ENCODE assay signal across 29 cellular contexts in genomic region chr11:6721343-6721742, GRCh38. TPM values are rescaled to one million over a fixed set of nuclear protein-coding genes. Genes with fewer than 3 reads are reported as not detected.
DNase-seq lines count a peak whose midpoint lies in the region; ATAC-seq lines count a peak whose summit lies in the region.
"Had no signal": no experiment of that assay in that cellular context is flagged by ENCODE, and none has a peak within 500 bp of the region (broad histone marks: within the 10 kb centered on the region; RNA-seq: fewer than 3 reads in every experiment).

No MANE protein-coding gene starts in this region.

- no peak overlapping the region for H3K4me3 ChIP-seq in CD4-positive, alpha-beta memory T cell (ENCODE audit: low read length in 2 of 2)
- H3K4me3 ChIP-seq: BLaER1 treated with 17β-estradiol and CSF1 and Interleukin-3, amounts not matched to agents 10 nM and 100 nM; body of pancreas; left lung; suprapubic skin; uterus had no signal

- H3K27ac Mint-ChIP-seq in activated CD4-positive, alpha-beta T cell treated with anti-CD3 and anti-CD28 coated beads, Interleukin-2, amount 10 ng/mL, durations not matched to agents 24 days and 14 days = peak overlapping the region; percentile 57
- H3K27ac Mint-ChIP-seq in CD4-positive, alpha-beta memory T cell = peak overlapping the region; percentile 68 to 93 (median 72)
- peak overlapping the region; percentile 33 for H3K27ac Mint-ChIP-seq in activated CD4-positive, alpha-beta memory T cell treated with anti-CD3 and anti-CD28 coated beads, Interleukin-2, amount 10 ng/mL, durations not matched to agents 7 days and 5 days
- peak overlapping the region; percentile 46 to 97 (median 83) for H3K27ac Mint-ChIP-seq in naive thymus-derived CD8-positive, alpha-beta T cell
- H3K27ac Mint-ChIP-seq: mesothelial cell of epicardium had no signal

- H3K9me3 ChIP-seq in CD4-positive, alpha-beta memory T cell (ENCODE audit: control insufficient read depth in 1 of 2, low read length in 2 of 2) = no peaks in the 10 kb centered on the region
- H3K9me3 ChIP-seq: body of pancreas, left lung, suprapubic skin, uterus had no signal

- H3K9me3 Mint-ChIP-seq in activated CD4-positive, alpha-beta T cell treated with anti-CD3 and anti-CD28 coated beads, Interleukin-2, amount 10 ng/mL, durations not matched to agents 24 days and 14 days = peaks cover 40% of the 10 kb centered on the region
- H3K9me3 Mint-ChIP-seq in CD4-positive, alpha-beta memory T cell = peaks cover 0 to 17% (median 2%) of the 10 kb centered on the region in 8 donors
- H3K9me3 Mint-ChIP-seq in activated CD4-positive, alpha-beta memory T cell treated with anti-CD3 and anti-CD28 coated beads, Interleukin-2, amount 10 ng/mL, durations not matched to agents 7 days and 5 days = peaks cover 15% of the 10 kb centered on the region
- H3K9me3 Mint-ChIP-seq in naive thymus-derived CD8-positive, alpha-beta T cell = peaks cover 0 to 80% (median 30%) of the 10 kb centered on the region in 9 donors
- H3K9me3 Mint-ChIP-seq: mesothelial cell of epicardium had no signal

- H3K4me1 Mint-ChIP-seq in activated CD4-positive, alpha-beta T cell treated with anti-CD3 and anti-CD28 coated beads, Interleukin-2, amount 10 ng/mL, durations not matched to agents 24 days and 14 days = peaks cover 26% of the 10 kb centered on the region
- peaks cover 62 to 94% (median 82%) of the 10 kb centered on the region in 4 donors for H3K4me1 Mint-ChIP-seq in CD4-positive, alpha-beta memory T cell
- H3K4me1 Mint-ChIP-seq in activated CD4-positive, alpha-beta memory T cell treated with anti-CD3 and anti-CD28 coated beads, Interleukin-2, amount 10 ng/mL, durations not matched to agents 7 days and 5 days = peaks cover 57% of the 10 kb centered on the region
- H3K4me1 Mint-ChIP-seq in naive thymus-derived CD8-positive, alpha-beta T cell = peaks cover 29 to 87% (median 75%) of the 10 kb centered on the region in 4 donors
- H3K4me1 Mint-ChIP-seq: mesothelial cell of epicardium had no signal

- CTCF ChIA-PET in CD4-positive, alpha-beta memory T cell (lab: Charles Lee; ENCODE audit: partially characterized antibody) = interaction anchor here (1.0 to 7.5 kb wide), 8 partner anchors 8 to 37 kb away, joined by 3 to 63 read pairs (median 6); no protein-coding TSS in a partner anchor
- CTCF ChIA-PET in activated CD4-positive, alpha-beta memory T cell treated with anti-CD3 and anti-CD28 coated beads, Interleukin-2, amount 10 ng/mL, durations not matched to agents 7 days and 5 days (lab: Charles Lee) = interaction anchor here (1.4 to 4.0 kb wide), 7 partner anchors 8 to 91 kb away, joined by 4 to 24 read pairs (median 4); no protein-coding TSS in a partner anchor

- POLR2A ChIA-PET in CD4-positive, alpha-beta memory T cell (lab: Charles Lee; ENCODE audit: partially characterized antibody) = interaction anchor here (0.9 to 3.5 kb wide), 5 partner anchors 12 to 110 kb away, joined by 3 to 16 read pairs (median 5); partner anchors contain the start of gene TAF10
- POLR2A ChIA-PET in activated CD4-positive, alpha-beta memory T cell treated with anti-CD3 and anti-CD28 coated beads, Interleukin-2, amount 10 ng/mL, durations not matched to agents 7 days and 5 days (lab: Charles Lee) = interaction anchor here (1.3 kb wide), 1 partner anchor 12 kb away, joined by 3 read pairs; no protein-coding TSS in a partner anchor
- POLR2A ChIA-PET in naive thymus-derived CD8-positive, alpha-beta T cell (lab: Charles Lee) = interaction anchor here (1.1 to 2.7 kb wide), 5 partner anchors 8 to 38 kb away, joined by 3 to 15 read pairs (median 4); partner anchors contain the start of gene MRPL17

- ATAC-seq in naive thymus-derived CD8-positive, alpha-beta T cell = no peak
- no peak for ATAC-seq in HG03095 (IDR thresholded peaks at IDR 0.05; ENCODE audit: unreplicated experiment)
- ATAC-seq: body of pancreas, esophagus mucosa, left lung, Right ventricle myocardium inferior had no signal

- no peak for DNase-seq in activated CD4-positive, alpha-beta T cell treated with anti-CD3 and anti-CD28 coated beads, Interleukin-2, amount 10 ng/mL, durations not matched to agents 24 days and 14 days
- no peak for DNase-seq in activated CD4-positive, alpha-beta T cell treated with anti-CD3 and anti-CD28 coated beads, Interleukin-2, amount 50 U/mL, for 1 hour
- no peak for DNase-seq in CD4-positive, alpha-beta memory T cell
- DNase-seq in activated CD4-positive, alpha-beta memory T cell treated with anti-CD3 and anti-CD28 coated beads, Interleukin-2, amount 10 ng/mL, durations not matched to agents 7 days and 5 days = no peak
- DNase-seq in naive thymus-derived CD8-positive, alpha-beta T cell = no peak
- DNase-seq in HT-29 (ENCODE audit: low spot score) (no peak), SK-N-DZ (ENCODE audit: low spot score) (no peak)
- DNase-seq: activated CD4-positive, alpha-beta T cell treated with anti-CD3 and anti-CD28 coated beads for 48 hours; body of pancreas; DMS153; effector CD4-positive, alpha-beta T cell; foreskin melanocyte; GF-D8; HCEC 1CT; left lung; NCI-H1694 treated with DMSO at 0.1 percent for 48 hours; NCI-H2171 treated with DMSO at 0.1 percent for 48 hours; NCI-H748 treated with DMSO at 0.1 percent for 48 hours; OCI-M1; posterior cingulate gyrus; stimulated activated CD8-positive, alpha-beta memory T cell treated with anti-CD3 and anti-CD28 coated beads, Interleukin-4, amount 100 ng/mL, for 48 hours; uterus had no signal

- H3K36me3 Mint-ChIP-seq in activated CD4-positive, alpha-beta T cell treated with anti-CD3 and anti-CD28 coated beads, Interleukin-2, amount 10 ng/mL, durations not matched to agents 24 days and 14 days (ENCODE audit: low read depth) = peaks cover 83% of the 10 kb centered on the region
- H3K36me3 Mint-ChIP-seq in CD4-positive, alpha-beta memory T cell = peaks cover 76 to 81% of the 10 kb centered on the region in 2 donors
- peaks cover 99% of the 10 kb centered on the region for H3K36me3 Mint-ChIP-seq in activated CD4-positive, alpha-beta memory T cell treated with anti-CD3 and anti-CD28 coated beads, Interleukin-2, amount 10 ng/mL, durations not matched to agents 7 days and 5 days (ENCODE audit: low read depth)
- H3K36me3 Mint-ChIP-seq in naive thymus-derived CD8-positive, alpha-beta T cell = peaks cover 50 to 81% (median 71%) of the 10 kb centered on the region in 3 donors
- H3K36me3 Mint-ChIP-seq: mesothelial cell of epicardium had no signal

- H3K4me3 Mint-ChIP-seq in activated CD4-positive, alpha-beta T cell treated with anti-CD3 and anti-CD28 coated beads, Interleukin-2, amount 10 ng/mL, durations not matched to agents 24 days and 14 days = no peak overlapping the region
- peak overlapping the region in 7 of 8 donors; percentile 39 to 84 (median 59) for H3K4me3 Mint-ChIP-seq in CD4-positive, alpha-beta memory T cell
- no peak overlapping the region for H3K4me3 Mint-ChIP-seq in activated CD4-positive, alpha-beta memory T cell treated with anti-CD3 and anti-CD28 coated beads, Interleukin-2, amount 10 ng/mL, durations not matched to agents 7 days and 5 days
- peak overlapping the region in 9 of 10 donors; percentile 7 to 68 (median 54) for H3K4me3 Mint-ChIP-seq in naive thymus-derived CD8-positive, alpha-beta T cell
- H3K4me3 Mint-ChIP-seq: mesothelial cell of epicardium had no signal

- no peaks in the 10 kb centered on the region for H3K27me3 Mint-ChIP-seq in activated CD4-positive, alpha-beta T cell treated with anti-CD3 and anti-CD28 coated beads, Interleukin-2, amount 10 ng/mL, durations not matched to agents 24 days and 14 days
- no peaks in the 10 kb centered on the region for H3K27me3 Mint-ChIP-seq in CD4-positive, alpha-beta memory T cell
- H3K27me3 Mint-ChIP-seq in activated CD4-positive, alpha-beta memory T cell treated with anti-CD3 and anti-CD28 coated beads, Interleukin-2, amount 10 ng/mL, durations not matched to agents 7 days and 5 days = no peaks in the 10 kb centered on the region
- H3K27me3 Mint-ChIP-seq in naive thymus-derived CD8-positive, alpha-beta T cell = no peaks in the 10 kb centered on the region

- H3K4me1 ChIP-seq in CD4-positive, alpha-beta memory T cell (ENCODE audit: insufficient read depth, low read length) = peaks cover 90% of the 10 kb centered on the region
- H3K4me1 ChIP-seq: body of pancreas, suprapubic skin, uterus had no signal

- intact Hi-C loops in activated CD4-positive, alpha-beta T cell treated with anti-CD3 and anti-CD28 coated beads, Interleukin-2, amount 10 ng/mL, durations not matched to agents 24 days and 14 days (cut with micrococcal nuclease) = no loop called here
- intact Hi-C loops in CD4-positive, alpha-beta memory T cell (cut with micrococcal nuclease) = no loop called here

- peak overlapping the region; percentile 10 for H3K27ac ChIP-seq in CD4-positive, alpha-beta memory T cell (ENCODE audit: low read depth, low read length)
- H3K27ac ChIP-seq: BLaER1 treated with 17β-estradiol and CSF1 and Interleukin-3, amounts not matched to agents 10 nM and 100 nM; body of pancreas; suprapubic skin; uterus had no signal

- no peaks in the 10 kb centered on the region for H3K27me3 ChIP-seq in CD4-positive, alpha-beta memory T cell (ENCODE audit: insufficient read depth, low read length)
- H3K27me3 ChIP-seq: BLaER1 treated with 17β-estradiol and CSF1 and Interleukin-3, amounts not matched to agents 10 nM and 100 nM; body of pancreas; left lung; suprapubic skin; uterus had no signal

- H3K36me3 ChIP-seq in CD4-positive, alpha-beta memory T cell (ENCODE audit: insufficient read depth, low read length) = peaks cover 18% of the 10 kb centered on the region
- H3K36me3 ChIP-seq: left lung, suprapubic skin, uterus had no signal

RNA-seq across cellular contexts. Expression of gene MRPL17, which starts 38.2 kb away (rescaled TPM):
- total RNA-seq in activated CD4-positive, alpha-beta T cell treated with anti-CD3 and anti-CD28 coated beads, Interleukin-2, amount 10 ng/mL, durations not matched to agents 24 days and 14 days = 135 and 146 TPM in 2 replicates
- total RNA-seq in CD4-positive, alpha-beta memory T cell = 10 to 100 TPM; 33.4 to 36.9 TPM
- polyA plus RNA-seq in CD4-positive, alpha-beta memory T cell = 10 to 100 TPM; 12.7 to 42.6 TPM
- total RNA-seq in activated CD4-positive, alpha-beta memory T cell treated with anti-CD3 and anti-CD28 coated beads, Interleukin-2, amount 10 ng/mL, durations not matched to agents 7 days and 5 days = 10 to 100 TPM; 54.1 to 56.3 TPM
- 10 to 100 TPM; 27.5 to 30.1 TPM for total RNA-seq in naive thymus-derived CD8-positive, alpha-beta T cell
- 10 to 100 TPM; 16.2 to 23.6 (median 16.5) TPM for polyA plus RNA-seq in naive thymus-derived CD8-positive, alpha-beta T cell
- total RNA-seq in HT-29 (2014; rRNA removed; shearing (Covaris generic)) = 94.8 and 99.8 TPM in 2 replicates
- polyA plus RNA-seq in SK-N-DZ (2014; cell fraction: cytosol; rRNA removed) = 118 and 378 TPM in 2 replicates
- polyA plus RNA-seq in SK-N-DZ (2014; cell fraction: nucleus; rRNA removed) = 64.1 and 65.7 TPM in 2 replicates

RNA-seq across cellular contexts. Expression of gene OR2AG2, which starts 50.4 kb away (rescaled TPM):
- 0.62 and 0.70 TPM in 2 replicates for total RNA-seq in activated CD4-positive, alpha-beta T cell treated with anti-CD3 and anti-CD28 coated beads, Interleukin-2, amount 10 ng/mL, durations not matched to agents 24 days and 14 days
- total RNA-seq in CD4-positive, alpha-beta memory T cell = not detected
- polyA plus RNA-seq in CD4-positive, alpha-beta memory T cell = not detected
- not detected for total RNA-seq in activated CD4-positive, alpha-beta memory T cell treated with anti-CD3 and anti-CD28 coated beads, Interleukin-2, amount 10 ng/mL, durations not matched to agents 7 days and 5 days
- not detected for total RNA-seq in naive thymus-derived CD8-positive, alpha-beta T cell
- polyA plus RNA-seq in naive thymus-derived CD8-positive, alpha-beta T cell = not detected
- total RNA-seq in HT-29 (2014; rRNA removed; shearing (Covaris generic)) = 0.15 and 0.16 TPM in 2 replicates
- 0.25 and 0.29 TPM in 2 replicates for polyA plus RNA-seq in SK-N-DZ (2014; cell fraction: cytosol; rRNA removed)
- 0.26 and 0.30 TPM in 2 replicates for polyA plus RNA-seq in SK-N-DZ (2014; cell fraction: nucleus; rRNA removed)
- total RNA-seq: Right ventricle myocardium inferior had no signal
- polyA plus RNA-seq: neural cell had no signal

Comparison
In these comparisons a context has a peak if more than half of its experiments do, and no peak if none do; other contexts are left out.
1. H3K27ac Mint-ChIP-seq: peak in every context shown above with its lines; median percentile 83 in naive thymus-derived CD8-positive, alpha-beta T cell; 72 in CD4-positive, alpha-beta memory T cell; 57 in activated CD4-positive, alpha-beta T cell treated with anti-CD3 and anti-CD28 coated beads, Interleukin-2, amount 10 ng/mL, durations not matched to agents 24 days and 14 days; 33 in activated CD4-positive, alpha-beta memory T cell treated with anti-CD3 and anti-CD28 coated beads, Interleukin-2, amount 10 ng/mL, durations not matched to agents 7 days and 5 days.
2. H3K4me3 Mint-ChIP-seq: peak in CD4-positive, alpha-beta memory T cell (7 of 8) and naive thymus-derived CD8-positive, alpha-beta T cell (9 of 10); none in activated CD4-positive, alpha-beta T cell treated with anti-CD3 and anti-CD28 coated beads, Interleukin-2, amount 10 ng/mL, durations not matched to agents 24 days and 14 days (single experiment) and activated CD4-positive, alpha-beta memory T cell treated with anti-CD3 and anti-CD28 coated beads, Interleukin-2, amount 10 ng/mL, durations not matched to agents 7 days and 5 days (single experiment).